ENCODE assay signal across 8 cellular contexts in genomic region chr16:67672739-67673662, GRCh38. TPM values are rescaled to one million over a fixed set of nuclear protein-coding genes. Genes with fewer than 3 reads are reported as not detected.
DNase-seq lines count a peak whose midpoint lies in the region; ATAC-seq and TF ChIP-seq lines count a peak whose summit lies in the region.

No MANE protein-coding gene starts in this region.

- no peak for TF ChIP-seq CTCF in endothelial cell (IDR thresholded peaks at IDR 0.05; ENCODE audit: unreplicated experiment)

- H3K4me3 Mint-ChIP-seq in activated CD4-positive, alpha-beta T cell treated with anti-CD3 and anti-CD28 coated beads, Interleukin-2, amount 10 ng/mL, durations not matched to agents 7 days and 5 days: no peak overlapping the region
- peak overlapping the region; percentile 72 for H3K4me3 Mint-ChIP-seq in endothelial cell (ENCODE audit: unreplicated experiment)

- peak; percentile 10 to 48 for DNase-seq in NCI-H446 (lab: John Stamatoyannopoulos, UW)
- no peak for DNase-seq in NCI-H446 treated with DMSO at 0.1 percent for 48 hours (lab: John Stamatoyannopoulos, UW)
- DNase-seq in NCI-H1092 treated with DMSO at 0.1 percent for 48 hours (lab: John Stamatoyannopoulos, UW): peak; percentile 47
- DNase-seq in activated CD4-positive, alpha-beta T cell treated with anti-CD3 and anti-CD28 coated beads, Interleukin-2, amount 10 ng/mL, durations not matched to agents 7 days and 5 days: peak; percentile 74
- peak; percentile 77 for DNase-seq in endothelial cell (ENCODE audit: low spot score)

- H3K36me3 ChIP-seq in mesodermal cell (ENCODE audit: control insufficient read depth, insufficient read depth, low read length): peaks cover 9% of the 10 kb centered on the region

- WGBS in mesodermal cell (ENCODE audit: insufficient coverage in 2 of 2), 2 experiments: 71 to 84% methylated on average over 10 to 12 of the region's 13 CpGs

- POLR2A ChIA-PET in activated CD4-positive, alpha-beta T cell treated with anti-CD3 and anti-CD28 coated beads, Interleukin-2, amount 10 ng/mL, durations not matched to agents 7 days and 5 days (lab: Charles Lee): interaction anchor here (0.6 kb wide), 1 partner anchor 9 kb away, joined by 3 read pairs; no protein-coding TSS in a partner anchor

- H3K4me1 ChIP-seq in mesodermal cell (ENCODE audit: control insufficient read depth, insufficient read depth, low read length, poor library complexity, severe bottlenecking): no peaks in the 10 kb centered on the region

- no peaks in the 10 kb centered on the region for H3K9me3 Mint-ChIP-seq in activated CD4-positive, alpha-beta T cell treated with anti-CD3 and anti-CD28 coated beads, Interleukin-2, amount 10 ng/mL, durations not matched to agents 7 days and 5 days
- no peaks in the 10 kb centered on the region for H3K9me3 Mint-ChIP-seq in endothelial cell (ENCODE audit: unreplicated experiment)

- no peaks in the 10 kb centered on the region for H3K9me3 ChIP-seq in mesodermal cell (ENCODE audit: control insufficient read depth, low read length)

- peaks cover 11% of the 10 kb centered on the region for H3K4me1 Mint-ChIP-seq in activated CD4-positive, alpha-beta T cell treated with anti-CD3 and anti-CD28 coated beads, Interleukin-2, amount 10 ng/mL, durations not matched to agents 7 days and 5 days
- peaks cover 30% of the 10 kb centered on the region for H3K4me1 Mint-ChIP-seq in endothelial cell (ENCODE audit: unreplicated experiment)

- H3K27me3 Mint-ChIP-seq in activated CD4-positive, alpha-beta T cell treated with anti-CD3 and anti-CD28 coated beads, Interleukin-2, amount 10 ng/mL, durations not matched to agents 7 days and 5 days: no peaks in the 10 kb centered on the region
- peaks cover 10% of the 10 kb centered on the region for H3K27me3 Mint-ChIP-seq in endothelial cell (ENCODE audit: unreplicated experiment)

- H3K27ac Mint-ChIP-seq in activated CD4-positive, alpha-beta T cell treated with anti-CD3 and anti-CD28 coated beads, Interleukin-2, amount 10 ng/mL, durations not matched to agents 7 days and 5 days: no peak overlapping the region
- peak overlapping the region; percentile 87 for H3K27ac Mint-ChIP-seq in endothelial cell (ENCODE audit: unreplicated experiment)

- peaks cover 1% of the 10 kb centered on the region for H3K36me3 Mint-ChIP-seq in activated CD4-positive, alpha-beta T cell treated with anti-CD3 and anti-CD28 coated beads, Interleukin-2, amount 10 ng/mL, durations not matched to agents 7 days and 5 days (ENCODE audit: low read depth)
- peaks cover 8% of the 10 kb centered on the region for H3K36me3 Mint-ChIP-seq in endothelial cell (ENCODE audit: low read depth, unreplicated experiment)

- ATAC-seq in GM18861 (IDR thresholded peaks at IDR 0.05; ENCODE audit: unreplicated experiment): no peak

- H3K27ac ChIP-seq in mesodermal cell (ENCODE audit: low read depth, low read length, severe bottlenecking) (peak overlapping the region; percentile 23), temporal lobe (ENCODE audit: low read depth, low read length) (peak overlapping the region; percentile 67)

- CTCF ChIA-PET in activated CD4-positive, alpha-beta T cell treated with anti-CD3 and anti-CD28 coated beads, Interleukin-2, amount 10 ng/mL, durations not matched to agents 7 days and 5 days (lab: Charles Lee): interaction anchor here (0.6 to 2.9 kb wide), 21 partner anchors 8 to 1291 kb away, joined by 3 to 15 read pairs (median 4); partner anchors contain the start of genes CARMIL2 and GFOD2

- H3K4me3 ChIP-seq in mesodermal cell (ENCODE audit: extremely low read depth, insufficient read depth, low read length, poor library complexity, severe bottlenecking): no peak overlapping the region

RNA-seq across cellular contexts. Expression of gene C16orf86, which starts 6.4 kb away (rescaled TPM):
- total RNA-seq in activated CD4-positive, alpha-beta T cell treated with anti-CD3 and anti-CD28 coated beads, Interleukin-2, amount 10 ng/mL, durations not matched to agents 7 days and 5 days: 1 to 10 TPM; 3.8 to 4.8 TPM
- total RNA-seq in endothelial cell (ENCODE audit: unreplicated experiment) (1.8 TPM), temporal lobe (2.7 TPM)
- 4.5 TPM for polyA plus RNA-seq in mesodermal cell (2013, experiment 1 of 2)
- polyA plus RNA-seq in mesodermal cell (2013, experiment 2 of 2): 3.6 TPM

RNA-seq across cellular contexts. Expression of gene ENKD1, which starts 6.5 kb away (rescaled TPM):
- 1 to 10 TPM; 8.0 to 8.2 TPM for total RNA-seq in activated CD4-positive, alpha-beta T cell treated with anti-CD3 and anti-CD28 coated beads, Interleukin-2, amount 10 ng/mL, durations not matched to agents 7 days and 5 days
- total RNA-seq in endothelial cell (ENCODE audit: unreplicated experiment) (9.9 TPM), temporal lobe (7.9 TPM)
- polyA plus RNA-seq in mesodermal cell (2013, experiment 1 of 2): 19.1 TPM
- polyA plus RNA-seq in mesodermal cell (2013, experiment 2 of 2): 14.0 TPM

RNA-seq across cellular contexts. Expression of gene PARD6A, which starts 12.2 kb away (rescaled TPM):
- 10 to 100 TPM; 11.6 to 13.0 TPM for total RNA-seq in activated CD4-positive, alpha-beta T cell treated with anti-CD3 and anti-CD28 coated beads, Interleukin-2, amount 10 ng/mL, durations not matched to agents 7 days and 5 days
- total RNA-seq in endothelial cell (ENCODE audit: unreplicated experiment) (1.2 TPM), temporal lobe (5.2 TPM)
- 0.96 TPM for polyA plus RNA-seq in mesodermal cell (2013, experiment 1 of 2)
- 0.30 TPM for polyA plus RNA-seq in mesodermal cell (2013, experiment 2 of 2)

RNA-seq across cellular contexts. Expression of gene ACD, which starts 12.9 kb away (rescaled TPM):
- total RNA-seq in activated CD4-positive, alpha-beta T cell treated with anti-CD3 and anti-CD28 coated beads, Interleukin-2, amount 10 ng/mL, durations not matched to agents 7 days and 5 days: 10 to 100 TPM; 38.0 to 41.8 TPM
- total RNA-seq in endothelial cell (ENCODE audit: unreplicated experiment): 27.1 TPM
- 27.2 TPM for polyA plus RNA-seq in mesodermal cell (2013, experiment 1 of 2)
- 24.9 TPM for polyA plus RNA-seq in mesodermal cell (2013, experiment 2 of 2)
- total RNA-seq in temporal lobe: 17.7 TPM

RNA-seq across cellular contexts. Expression of gene CARMIL2, which starts 28.1 kb away (rescaled TPM):
- total RNA-seq in activated CD4-positive, alpha-beta T cell treated with anti-CD3 and anti-CD28 coated beads, Interleukin-2, amount 10 ng/mL, durations not matched to agents 7 days and 5 days: 100 to 1,000 TPM; 203 to 226 TPM
- total RNA-seq in endothelial cell (ENCODE audit: unreplicated experiment): 3.6 TPM
- 3.9 TPM for polyA plus RNA-seq in mesodermal cell (2013, experiment 1 of 2)
- 4.7 TPM for polyA plus RNA-seq in mesodermal cell (2013, experiment 2 of 2)
- 2.2 TPM for total RNA-seq in temporal lobe
